ENCODE assay signal across 31 cellular contexts in the genomic region with DNA sequence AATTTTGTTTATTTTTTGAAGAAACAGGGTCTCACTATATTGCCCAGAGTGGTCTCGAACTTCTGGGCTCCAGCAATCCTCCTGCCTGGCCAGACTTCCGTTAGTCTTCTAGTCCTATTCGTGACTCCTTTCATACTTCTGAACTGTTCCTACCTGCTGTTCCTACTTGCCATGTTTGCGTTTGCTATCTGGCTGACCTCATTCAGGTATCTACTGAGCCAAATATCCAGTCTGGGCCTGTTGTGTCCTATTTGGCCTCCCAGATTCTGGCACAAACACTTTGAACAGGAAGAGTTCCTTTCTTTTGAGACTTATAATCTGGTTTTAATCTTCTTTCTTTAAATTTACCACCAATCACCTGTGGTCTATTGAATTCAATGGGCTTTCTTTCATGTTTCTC. TPM values are rescaled to one million over a fixed set of nuclear protein-coding genes. Genes with fewer than 3 reads are reported as not detected.
"Had no signal": no experiment of that assay in that cellular context is flagged by ENCODE, and none has a peak within 500 bp of the region (broad histone marks: within the 10 kb centered on the region; RNA-seq: fewer than 3 reads in every experiment).

No MANE protein-coding gene starts in this region.

- H3K9me3 Mint-ChIP-seq: activated naive CD4-positive, alpha-beta T cell treated with anti-CD3 and anti-CD28 coated beads, Interleukin-2, amount 50 U/mL, for 24 hours; activated T-cell treated with anti-CD3 and anti-CD28 coated beads, Interleukin-2, amount 50 U/mL, for 72 hours; central memory CD8-positive, alpha-beta T cell; effector memory CD8-positive, alpha-beta T cell; stimulated activated effector memory CD8-positive, alpha-beta T cell treated with anti-CD3 and anti-CD28 coated beads, Interleukin-12 subunit alpha, Interleukin-12 subunit beta, amount 100 ng/mL, for 72 hours; stimulated activated naive CD8-positive, alpha-beta T cell treated with anti-CD3 and anti-CD28 coated beads, Interleukin-15, amount 100 ng/mL, for 72 hours had no signal

- H3K4me1 Mint-ChIP-seq: activated CD4-positive, alpha-beta memory T cell treated with anti-CD3 and anti-CD28 coated beads, Interleukin-2, amount 10 ng/mL, durations not matched to agents 7 days and 5 days; activated naive CD4-positive, alpha-beta T cell treated with anti-CD3 and anti-CD28 coated beads, Interleukin-2, amount 50 U/mL, for 24 hours; central memory CD8-positive, alpha-beta T cell; nephron; stimulated activated effector memory CD8-positive, alpha-beta T cell treated with anti-CD3 and anti-CD28 coated beads, Interleukin-12 subunit alpha, Interleukin-12 subunit beta, amount 100 ng/mL, for 72 hours; stimulated activated naive CD8-positive, alpha-beta T cell treated with anti-CD3 and anti-CD28 coated beads, Interleukin-15, amount 100 ng/mL, for 72 hours had no signal

- H3K27ac Mint-ChIP-seq: activated CD4-positive, alpha-beta memory T cell treated with anti-CD3 and anti-CD28 coated beads, Interleukin-2, amount 10 ng/mL, durations not matched to agents 7 days and 5 days; activated naive CD4-positive, alpha-beta T cell treated with anti-CD3 and anti-CD28 coated beads, Interleukin-2, amount 50 U/mL, for 24 hours; activated T-cell treated with anti-CD3 and anti-CD28 coated beads, Interleukin-2, amount 50 U/mL, for 72 hours; effector memory CD8-positive, alpha-beta T cell; nephron; stimulated activated effector memory CD8-positive, alpha-beta T cell treated with anti-CD3 and anti-CD28 coated beads, Interleukin-12 subunit alpha, Interleukin-12 subunit beta, amount 100 ng/mL, for 72 hours; stimulated activated naive CD8-positive, alpha-beta T cell treated with anti-CD3 and anti-CD28 coated beads, Interleukin-15, amount 100 ng/mL, for 72 hours; T-helper 17 cell had no signal

- H2AFZ ChIP-seq: parathyroid adenoma had no signal

- H3K4me3 Mint-ChIP-seq: activated CD4-positive, alpha-beta memory T cell treated with anti-CD3 and anti-CD28 coated beads, Interleukin-2, amount 10 ng/mL, durations not matched to agents 7 days and 5 days; activated naive CD4-positive, alpha-beta T cell treated with anti-CD3 and anti-CD28 coated beads, Interleukin-2, amount 50 U/mL, for 24 hours; activated T-cell treated with anti-CD3 and anti-CD28 coated beads, Interleukin-2, amount 50 U/mL, for 72 hours; central memory CD8-positive, alpha-beta T cell; effector memory CD8-positive, alpha-beta T cell; nephron; stimulated activated effector memory CD8-positive, alpha-beta T cell treated with anti-CD3 and anti-CD28 coated beads, Interleukin-12 subunit alpha, Interleukin-12 subunit beta, amount 100 ng/mL, for 72 hours; stimulated activated naive CD8-positive, alpha-beta T cell treated with anti-CD3 and anti-CD28 coated beads, Interleukin-15, amount 100 ng/mL, for 72 hours; T-helper 17 cell had no signal

- H3K27ac ChIP-seq: ascending aorta, colonic mucosa, dorsolateral prefrontal cortex, parathyroid adenoma, suprapubic skin, tibial nerve, uterus had no signal

- H3K4me3 ChIP-seq: ascending aorta, colonic mucosa, dorsolateral prefrontal cortex, suprapubic skin, tibial nerve, uterus had no signal

- H3K36me3 Mint-ChIP-seq: activated naive CD4-positive, alpha-beta T cell treated with anti-CD3 and anti-CD28 coated beads, Interleukin-2, amount 50 U/mL, for 24 hours; stimulated activated effector memory CD8-positive, alpha-beta T cell treated with anti-CD3 and anti-CD28 coated beads, Interleukin-12 subunit alpha, Interleukin-12 subunit beta, amount 100 ng/mL, for 72 hours had no signal

- H3K9me3 ChIP-seq: ascending aorta, colonic mucosa, suprapubic skin, tibial nerve, uterus had no signal

- H3K27me3 Mint-ChIP-seq: activated naive CD4-positive, alpha-beta T cell treated with anti-CD3 and anti-CD28 coated beads, Interleukin-2, amount 50 U/mL, for 24 hours had no signal

- H3K4me1 ChIP-seq: ascending aorta, colonic mucosa, parathyroid adenoma, tibial nerve, uterus had no signal

- DNase-seq: activated CD4-positive, alpha-beta memory T cell treated with anti-CD3 and anti-CD28 coated beads, Interleukin-2, amount 10 ng/mL, durations not matched to agents 7 days and 5 days; activated CD4-positive, alpha-beta T cell treated with anti-CD3 and anti-CD28 coated beads for 48 hours; activated CD4-positive, CD25-positive, alpha-beta regulatory T cell; activated effector memory CD4-positive, alpha-beta T cell treated with anti-CD3 and anti-CD28 coated beads, Interleukin-2, amount 50 U/mL, for 16 hours; activated T-cell treated with anti-CD3 and anti-CD28 coated beads, Interleukin-2, amount 50 U/mL, for 72 hours; colonic mucosa; dorsolateral prefrontal cortex; effector memory CD8-positive, alpha-beta T cell; foreskin fibroblast; hippocampal formation; mesenchymal stem cell; small intestine; stimulated activated CD4-positive, alpha-beta T cell treated with anti-CD3 and anti-CD28 coated beads, Interleukin-2, amount 100 ng/mL, for 24 hours; stimulated activated naive CD8-positive, alpha-beta T cell treated with anti-CD3 and anti-CD28 coated beads, Interleukin-15, amount 100 ng/mL, for 72 hours; SW 1271; T-helper 17 cell; uterus had no signal

- H3K36me3 ChIP-seq: ascending aorta, colonic mucosa, suprapubic skin, tibial nerve, uterus had no signal

- H3K79me2 ChIP-seq: parathyroid adenoma had no signal

- H3K27me3 ChIP-seq: ascending aorta, colonic mucosa, dorsolateral prefrontal cortex, suprapubic skin, tibial nerve, uterus had no signal

- H3K9ac ChIP-seq: parathyroid adenoma had no signal

- ATAC-seq: activated T-cell treated with anti-CD3 and anti-CD28 coated beads, Interleukin-2, amount 50 U/mL, for 72 hours; effector memory CD8-positive, alpha-beta T cell; sciatic nerve; stimulated activated effector memory CD8-positive, alpha-beta T cell treated with anti-CD3 and anti-CD28 coated beads, Interleukin-12 subunit alpha, Interleukin-12 subunit beta, amount 100 ng/mL, for 72 hours; stimulated activated naive CD8-positive, alpha-beta T cell treated with anti-CD3 and anti-CD28 coated beads, Interleukin-15, amount 100 ng/mL, for 72 hours; T-helper 17 cell had no signal

RNA-seq across cellular contexts. Expression of a gene that starts 6.9 kb away (rescaled TPM):
- total RNA-seq: activated CD4-positive, alpha-beta memory T cell treated with anti-CD3 and anti-CD28 coated beads, Interleukin-2, amount 10 ng/mL, durations not matched to agents 7 days and 5 days; activated T-cell treated with anti-CD3 and anti-CD28 coated beads, Interleukin-2, amount 50 U/mL, for 72 hours; colonic mucosa; fibroblast of lung; myocyte; sciatic nerve; T-helper 17 cell; tibial nerve; uterus had no signal
- polyA plus RNA-seq: fibroblast of lung had no signal

RNA-seq across cellular contexts. Expression of a gene that starts 13.7 kb away (rescaled TPM):
- total RNA-seq: ascending aorta, fibroblast of lung, mononuclear cell, myocyte, T-helper 17 cell had no signal
- polyA plus RNA-seq: fibroblast of lung had no signal

RNA-seq across cellular contexts. Expression of a gene that starts 21.5 kb away (rescaled TPM):
- total RNA-seq: activated CD4-positive, alpha-beta memory T cell treated with anti-CD3 and anti-CD28 coated beads, Interleukin-2, amount 10 ng/mL, durations not matched to agents 7 days and 5 days; activated T-cell treated with anti-CD3 and anti-CD28 coated beads, Interleukin-2, amount 50 U/mL, for 72 hours; dorsolateral prefrontal cortex; fibroblast of lung; lower leg skin; mononuclear cell; myocyte; sciatic nerve; T-helper 17 cell; tibial nerve; uterus had no signal
- polyA plus RNA-seq: adipose tissue, fibroblast of lung had no signal

RNA-seq across cellular contexts. Expression of a gene that starts 29.8 kb away (rescaled TPM):
- total RNA-seq: fibroblast of lung, myocyte had no signal
